Comparison of ENCODE assay signal across 9 cellular contexts in the genomic region with DNA sequence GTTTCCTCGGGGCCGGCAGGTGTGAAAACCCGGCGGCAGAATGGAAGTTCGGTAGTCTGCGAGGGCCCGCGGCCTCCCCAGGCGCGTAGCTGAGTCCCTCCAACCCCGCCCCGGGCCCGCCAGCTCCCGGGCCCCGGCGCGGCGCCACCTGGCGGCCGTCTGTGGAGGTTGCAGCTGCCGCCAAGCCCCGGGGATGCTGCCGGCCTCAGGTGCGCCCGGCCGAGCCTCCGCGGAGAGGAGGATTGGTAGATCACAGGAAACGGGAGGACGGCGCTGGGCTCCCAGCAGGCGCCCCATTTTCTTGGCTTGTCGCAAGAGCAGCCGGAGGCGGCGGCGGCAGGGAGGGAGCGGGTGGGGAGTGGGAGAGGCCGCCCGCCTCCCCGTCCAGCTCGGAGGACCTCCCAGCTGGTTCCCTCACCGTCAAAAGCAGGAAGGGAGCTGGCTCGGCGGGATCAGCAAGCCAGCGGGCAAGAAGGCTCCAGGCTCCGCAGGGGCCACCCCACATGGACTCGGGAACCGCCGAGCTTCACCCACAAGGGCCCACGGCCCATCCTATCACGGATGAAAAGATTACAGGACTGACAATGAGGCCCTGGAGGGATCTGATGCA. TPM values are rescaled to one million over a fixed set of nuclear protein-coding genes. Genes with fewer than 3 reads are reported as not detected.
DNase-seq lines count a peak whose midpoint lies in the region; ATAC-seq and TF ChIP-seq lines count a peak whose summit lies in the region.
"Not testable (repeated sequence)": the region's sequence is repeated elsewhere in the genome, so short reads cannot be mapped to it uniquely, and the experiment has no call there.
"Had no signal": no experiment of that assay in that cellular context is flagged by ENCODE, and none has a peak within 500 bp of the region (broad histone marks: within the 10 kb centered on the region; RNA-seq: fewer than 3 reads in every experiment).

No MANE protein-coding gene starts in this region.

- TF ChIP-seq POLR2A in prostate gland (IDR thresholded peaks at IDR 0.05): peak; percentile 15
- not testable (repeated sequence) for TF ChIP-seq POLR2A in tibial nerve (IDR thresholded peaks at IDR 0.05)

- H3K4me3 ChIP-seq in right atrium auricular region: peak overlapping the region; percentile 44 to 61
- peak overlapping the region; percentile 49 to 50 for H3K4me3 ChIP-seq in prostate gland
- H3K4me3 ChIP-seq in tibial nerve: peak overlapping the region; percentile 52 to 62 (median 61)

- WGBS in prostate gland: 0% methylated on average over 12 of the region's 52 CpGs
- whole genome bisulfite sequencing in tibial nerve, 2 donors: 34 to 42% methylated on average over 2 to 4 of the region's 52 CpGs

- not testable (repeated sequence) for H3K9me3 ChIP-seq in right atrium auricular region, prostate gland, tibial nerve

- H3K27me3 ChIP-seq in right atrium auricular region; prostate gland (replicated peaks; ENCODE audit: insufficient read depth); tibial nerve: not testable (repeated sequence)

- H3K27ac ChIP-seq in right atrium auricular region: peak overlapping the region; percentile 74 to 81
- H3K27ac ChIP-seq in prostate gland: peak overlapping the region; percentile 82 to 92
- H3K27ac ChIP-seq in tibial nerve: peak overlapping the region; percentile 68 to 89 (median 88)

- TF ChIP-seq EP300 in tibial nerve (IDR thresholded peaks at IDR 0.05): not testable (repeated sequence)

- intact Hi-C loops in prostate gland (cut with DNase I): not testable (repeated sequence)

- TF ChIP-seq CTCF in GM12873 (IDR thresholded peaks at IDR 0.05; ENCODE audit: insufficient read depth, low read depth, low read length, missing control alignments) (peak; percentile 42), right atrium auricular region (IDR thresholded peaks at IDR 0.05) (peak; percentile 63 to 65), prostate gland (IDR thresholded peaks at IDR 0.05) (peak; percentile 53 to 92 (median 78)), tibial nerve (IDR thresholded peaks at IDR 0.05) (peak; percentile 43 to 91 (median 64))

- not testable (repeated sequence) for H3K36me3 ChIP-seq in right atrium auricular region, prostate gland, tibial nerve

- not testable (repeated sequence) for H3K4me1 ChIP-seq in right atrium auricular region; prostate gland (replicated peaks); tibial nerve

- ATAC-seq in HG02678 (IDR thresholded peaks at IDR 0.05; ENCODE audit: unreplicated experiment): peak; percentile 94

- peak; percentile 39 for DNase-seq in NCI-H1092 treated with DMSO at 0.1 percent for 48 hours (lab: John Stamatoyannopoulos, UW)
- peak; percentile 52 to 77 (median 73) for DNase-seq in T-helper 1 cell
- DNase-seq in amniotic epithelial cell (ENCODE audit: low read depth): peak; percentile 13
- peak; percentile 64 for DNase-seq in right atrium auricular region (ENCODE audit: low spot score)
- DNase-seq in prostate gland (ENCODE audit: low spot score): peak; percentile 51
- peak; percentile 42 to 53 for DNase-seq in tibial nerve (ENCODE audit: low spot score in 2 of 2)

RNA-seq across cellular contexts. Expression of a gene that starts 10.5 kb away (rescaled TPM):
- total RNA-seq in right atrium auricular region (1 to 10 TPM in 1 of 2 donors, not detected in 1; 6.4 TPM), prostate gland (1 to 10 TPM in 1 of 2 donors, under 1 TPM in 1; 0.32 to 7.6 TPM), tibial nerve (10 to 100 TPM in 1 of 4 donors, 1 to 10 TPM in 3; 1.4 to 22.5 (median 3.7) TPM)
- total RNA-seq: dermis microvascular lymphatic vessel endothelial cell had no signal

Comparison
In these comparisons a context has a peak if more than half of its experiments do, and no peak if none do; other contexts are left out.
1. Peak in every context shown above with its lines: DNase-seq, ATAC-seq, H3K4me3 ChIP-seq and H3K27ac ChIP-seq.
2. DNase-seq: peak in every context shown above with its lines; median percentile 73 in T-helper 1 cell; 64 in right atrium auricular region; 51 in prostate gland; 48 in tibial nerve; 39 in NCI-H1092 treated with DMSO at 0.1 percent for 48 hours; 13 in amniotic epithelial cell.